8 cellular contexts compared by ENCODE assay signal in the genomic region with DNA sequence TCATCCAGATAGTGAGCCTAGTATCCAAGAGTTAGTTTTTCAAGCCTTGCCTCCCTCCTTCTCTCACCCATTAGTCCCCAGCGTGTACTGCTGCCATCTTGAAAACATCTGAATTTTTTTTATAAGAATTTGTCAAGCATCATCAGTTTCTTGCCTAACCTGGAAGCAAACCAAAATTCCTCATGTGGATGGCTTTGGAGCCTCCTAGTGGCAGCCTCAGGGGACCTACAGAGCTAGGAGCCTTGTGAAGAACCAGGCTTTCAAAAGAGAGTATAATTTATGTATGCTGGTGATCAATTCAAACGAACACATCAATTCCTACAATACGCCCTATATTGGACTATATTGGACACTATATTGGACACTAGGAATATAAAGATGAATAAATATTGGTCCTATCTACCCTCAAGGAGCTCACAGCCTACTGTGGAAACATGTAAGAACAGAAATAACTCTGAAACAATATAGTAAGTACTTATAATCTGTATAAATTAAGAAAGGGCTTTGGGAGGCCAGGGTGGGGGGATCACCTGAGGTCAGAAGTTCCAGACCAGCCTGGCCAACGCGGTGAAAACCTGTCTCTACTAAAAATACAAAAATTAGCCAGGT.
DNase-seq lines count a peak whose midpoint lies in the region; ATAC-seq, FAIRE-seq and TF ChIP-seq lines count a peak whose summit lies in the region.

No MANE protein-coding gene starts in this region.

- TF ChIP-seq EP300 in A549 (IDR thresholded peaks at IDR 0.05): no peak

- no peak for TF ChIP-seq POLR2A in A549 (IDR thresholded peaks at IDR 0.05; ENCODE audit: low read length)

- H3K9me3 ChIP-seq in A549 (no peaks in the 10 kb centered on the region), NT2/D1 (ENCODE audit: insufficient read depth, low read length) (no peaks in the 10 kb centered on the region)

- CTCF ChIA-PET in A549 (lab: Yijun Ruan, JAX): interaction anchor here (0.6 to 1.9 kb wide), 7 partner anchors 9 to 705 kb away, joined by 3 to 10 read pairs (median 3); no protein-coding TSS in a partner anchor

- DNase-seq in A549 (ENCODE audit: low read depth in 1 of 2, low spot score in 1 of 2) (peak; percentile 49 to 60), GM04504 (ENCODE audit: low read depth) (peak; percentile 4), NT2/D1 (ENCODE audit: low read depth, low spot score) (peak; percentile 35), fibroblast of gingiva (ENCODE audit: low read depth) (peak; percentile 49), retina (peak; percentile 34), NCI-H1048 (lab: John Stamatoyannopoulos, UW) (no peak)
- no peak for DNase-seq in central memory CD4-positive, alpha-beta T cell

- no peak overlapping the region for H3K9ac ChIP-seq in NT2/D1 (ENCODE audit: insufficient read length, low read depth)

- H3K4me3 ChIP-seq in A549 (no peak overlapping the region), NT2/D1 (ENCODE audit: insufficient read length, low read depth) (no peak overlapping the region)

- TF ChIP-seq RAD21 in A549 (conservative IDR thresholded peaks at IDR 0.05 in 1 of 2, IDR thresholded peaks at IDR 0.05 in 1 of 2): peak; percentile 64 to 68

- H3K4me1 ChIP-seq in A549 (no peaks in the 10 kb centered on the region), NT2/D1 (ENCODE audit: insufficient read depth, insufficient read length) (no peaks in the 10 kb centered on the region)

- no peaks in the 10 kb centered on the region for H3K36me3 ChIP-seq in NT2/D1 (ENCODE audit: insufficient read depth, insufficient read length, low read length)

- TF ChIP-seq CTCF in A549 (IDR thresholded peaks at IDR 0.05): peak; percentile 48

- H3K4me2 ChIP-seq in A549: no peak overlapping the region

- H3K27ac ChIP-seq in A549: no peak overlapping the region

- POLR2A ChIA-PET in A549 (lab: Yijun Ruan, JAX): no interaction called here

- no peaks in the 10 kb centered on the region for H3K27me3 ChIP-seq in NT2/D1 (ENCODE audit: insufficient read depth, insufficient read length)

- FAIRE-seq in A549 (lab: Jason Lieb, UNC): no peak

- 3% methylated on average over 5 of the region's 5 CpGs for WGBS in A549 (ENCODE audit: missing lambda C conversion rate)

- ATAC-seq in A549: peak; percentile 88 to 89
- no peak for ATAC-seq in GM19455 (IDR thresholded peaks at IDR 0.05; ENCODE audit: unreplicated experiment)

TF ChIP-seq in A549, 52 proteins besides CTCF, POLR2A, EP300 and RAD21:
- TF ChIP-seq SMC3 (IDR thresholded peaks at IDR 0.05) (peak; percentile 46), KDM5A (IDR thresholded peaks at IDR 0.05) (no peak), CEBPB (IDR thresholded peaks at IDR 0.05) (0 out of 4 replicates have a peak, but pooled peaks of 1 of the 2 experiments have one; percentile 12)
TF ChIP-seq in A549: peak in this region for 2.

Comparison
In these comparisons a context has a peak if more than half of its experiments do, and no peak if none do; other contexts are left out.
1. DNase-seq: peak in A549 (2 of 2), GM04504 (single experiment), NT2/D1 (single experiment), fibroblast of gingiva (single experiment) and retina (single experiment); none in NCI-H1048 (single experiment) and central memory CD4-positive, alpha-beta T cell (single experiment).